Comparison of ENCODE assay signal across 9 cellular contexts in the genomic region with DNA sequence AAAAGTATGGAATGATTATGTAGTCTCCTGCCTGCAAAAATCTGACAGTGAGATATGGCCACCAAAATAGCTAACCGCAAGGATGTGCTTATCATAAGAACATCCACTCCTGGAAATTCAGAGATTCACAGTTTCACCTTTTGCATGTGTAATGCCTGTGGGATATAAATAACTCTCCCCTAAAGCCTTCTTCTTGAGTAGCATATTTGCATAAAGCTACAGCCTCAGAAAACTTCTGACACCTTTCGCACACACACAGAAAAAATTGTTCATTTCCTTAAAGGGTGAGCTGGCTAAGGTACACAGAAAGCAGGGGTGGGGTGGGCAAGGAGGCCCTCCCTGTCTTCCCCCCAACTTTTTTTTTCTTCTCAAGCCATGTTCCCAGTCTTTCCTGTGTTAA. TPM values are rescaled to one million over a fixed set of nuclear protein-coding genes. Genes with fewer than 3 reads are reported as not detected.
A peak's percentile ranks its signal among the peaks of the same experiment; 100 is the strongest.
DNase-seq lines count a peak whose midpoint lies in the region; ATAC-seq and TF ChIP-seq lines count a peak whose summit lies in the region.
"Had no signal": no experiment of that assay in that cellular context is flagged by ENCODE, and none has a peak within 500 bp of the region (broad histone marks: within the 10 kb centered on the region; RNA-seq: fewer than 3 reads in every experiment).

No MANE protein-coding gene starts in this region.

- H3K27ac Mint-ChIP-seq in mesothelial cell of epicardium: peak overlapping the region; percentile 68

- ATAC-seq in GM18907 (IDR thresholded peaks at IDR 0.05; ENCODE audit: unreplicated experiment): peak; percentile 60
- peak; percentile 68 for ATAC-seq in GM21526 (IDR thresholded peaks at IDR 0.05; ENCODE audit: low FRiP score, unreplicated experiment)
- peak; percentile 57 for ATAC-seq in HG03378 (IDR thresholded peaks at IDR 0.05; ENCODE audit: unreplicated experiment)

- peaks cover 4% of the 10 kb centered on the region for H3K9me3 Mint-ChIP-seq in mesothelial cell of epicardium

- H3K4me1 Mint-ChIP-seq in mesothelial cell of epicardium: peaks cover 24% of the 10 kb centered on the region

- H3K27ac ChIP-seq in thyroid gland: peak overlapping the region in 1 of 3 donors; percentile 43

- peaks cover 23 to 44% of the 10 kb centered on the region in 2 donors for H3K4me1 ChIP-seq in thyroid gland

- peaks cover 3% of the 10 kb centered on the region for H3K36me3 Mint-ChIP-seq in mesothelial cell of epicardium

- TF ChIP-seq POLR2A in thyroid gland (IDR thresholded peaks at IDR 0.05): no peak

- H3K4me3 ChIP-seq in thyroid gland (replicated peaks in 1 of 3): no peak overlapping the region

- TF ChIP-seq CTCF in mesothelial cell of epicardium (IDR thresholded peaks at IDR 0.05; ENCODE audit: unreplicated experiment): no peak
- no peak for TF ChIP-seq CTCF in thyroid gland (IDR thresholded peaks at IDR 0.05)

- H3K9me3 ChIP-seq in thyroid gland: no peaks in the 10 kb centered on the region

- no peak overlapping the region for H3K4me3 Mint-ChIP-seq in mesothelial cell of epicardium

- H3K27me3 ChIP-seq in thyroid gland: no peaks in the 10 kb centered on the region

- H3K27me3 Mint-ChIP-seq in mesothelial cell of epicardium (ENCODE audit: low read depth): no peaks in the 10 kb centered on the region

- WGBS in thyroid gland, 2 donors: 96% methylated on average over 2 of the region's 2 CpGs

- intact Hi-C loops in thyroid gland (cut with DNase I): loop anchor here (10.0 kb wide), 1 partner anchor 309 kb away; no protein-coding TSS in a partner anchor

- no peak for DNase-seq in mesothelial cell of epicardium (ENCODE audit: low spot score in 2 of 2, unreplicated experiment in 2 of 2)
- no peak for DNase-seq in NCI-H2081 (lab: John Stamatoyannopoulos, UW)
- no peak for DNase-seq in activated CD8-positive, alpha-beta memory T cell treated with anti-CD3 and anti-CD28 coated beads for 24 hours
- no peak for DNase-seq in thyroid gland
- DNase-seq in NCI-H1930 (lab: John Stamatoyannopoulos, UW): no peak
- DNase-seq: NCI-H510A had no signal

- H3K36me3 ChIP-seq in thyroid gland: no peaks in the 10 kb centered on the region

RNA-seq across cellular contexts. Expression of a gene that starts 3.1 kb away (rescaled TPM):
- total RNA-seq in mesothelial cell of epicardium (62.2 to 76.8 TPM (median 66.9 TPM) in 3 replicates), thyroid gland (100 to 1,000 TPM in 3 of 4 donors, 10 to 100 TPM in 1; 74.0 to 134 (median 111) TPM)
